8 cellular contexts compared by ENCODE assay signal in genomic region chr6:123316733-123317323, GRCh38.
DNase-seq lines count a peak whose midpoint lies in the region; TF ChIP-seq lines count a peak whose summit lies in the region.

No MANE protein-coding gene starts in this region.

- CTCF ChIA-PET in OCI-LY7 (lab: Charles Lee; ENCODE audit: unreplicated experiment): no interaction called here

- H3K27ac ChIP-seq in left ventricle myocardium inferior (replicated peaks) (no peak overlapping the region), OCI-LY7 (ENCODE audit: low read depth, low read length, poor library complexity, severe bottlenecking) (no peak overlapping the region), uterus (no peak overlapping the region)

- no peak overlapping the region for H3K4me2 ChIP-seq in OCI-LY7 (ENCODE audit: low read length)

- H3K79me2 ChIP-seq in OCI-LY7 (ENCODE audit: insufficient read depth, low read depth, low read length): no peaks in the 10 kb centered on the region

- H3K36me3 ChIP-seq in left ventricle myocardium inferior: no peaks in the 10 kb centered on the region
- no peaks in the 10 kb centered on the region for H3K36me3 ChIP-seq in OCI-LY7 (ENCODE audit: insufficient read depth, low read length)
- no peaks in the 10 kb centered on the region for H3K36me3 ChIP-seq in uterus

- H2AFZ ChIP-seq in OCI-LY7 (ENCODE audit: low read length): no peak overlapping the region

- no peaks in the 10 kb centered on the region for H3K4me1 ChIP-seq in left ventricle myocardium inferior
- H3K4me1 ChIP-seq in OCI-LY7 (ENCODE audit: insufficient read depth, low read length, poor library complexity, severe bottlenecking): no peaks in the 10 kb centered on the region
- H3K4me1 ChIP-seq in uterus: no peaks in the 10 kb centered on the region

- TF ChIP-seq POLR2A in uterus (IDR thresholded peaks at IDR 0.05): no peak

- H3K4me3 ChIP-seq in left ventricle myocardium inferior: no peak overlapping the region
- no peak overlapping the region for H3K4me3 ChIP-seq in OCI-LY7 (ENCODE audit: low read depth, low read length, poor library complexity, severe bottlenecking)
- no peak overlapping the region for H3K4me3 ChIP-seq in uterus

- POLR2A ChIA-PET in OCI-LY7 (lab: Charles Lee): no interaction called here

- H3K27me3 ChIP-seq in left ventricle myocardium inferior (ENCODE audit: low read depth) (no peaks in the 10 kb centered on the region), uterus (no peaks in the 10 kb centered on the region)

- no peaks in the 10 kb centered on the region for H4K20me1 ChIP-seq in OCI-LY7 (ENCODE audit: insufficient read depth, low read length)

- H3K9me3 ChIP-seq in left ventricle myocardium inferior (replicated peaks) (peaks cover 21% of the 10 kb centered on the region), OCI-LY7 (ENCODE audit: low read length) (no peaks in the 10 kb centered on the region), uterus (no peaks in the 10 kb centered on the region)

- peak; percentile 70 for TF ChIP-seq CTCF in left ventricle myocardium inferior (IDR thresholded peaks at IDR 0.05; ENCODE audit: borderline replicate concordance)
- peak; percentile 80 for TF ChIP-seq CTCF in OCI-LY7 (conservative IDR thresholded peaks at IDR 0.05; ENCODE audit: low read length)
- TF ChIP-seq CTCF in uterus (IDR thresholded peaks at IDR 0.05): peak in 3 of 4 experiments; percentile 19 to 55 (median 46)

- BruUV-seq in OCI-LY7 (replicated peaks; lab: Mats Ljungman, UMichigan): no TSS peak

- DNase-seq in left ventricle myocardium inferior: no peak
- no peak for DNase-seq in cardiac septum (ENCODE audit: low spot score)
- peak; percentile 27 for DNase-seq in OCI-LY7 (ENCODE audit: low spot score)
- peak; percentile 44 for DNase-seq in fibroblast of peridontal ligament (ENCODE audit: extremely low read depth)
- no peak for DNase-seq in uterus
- DNase-seq in stimulated activated CD4-positive, alpha-beta T cell treated with anti-CD3 and anti-CD28 coated beads, Interleukin-15, amount 100 ng/mL, for 24 hours: no peak
- DNase-seq in HuH-7.5 (ENCODE audit: low spot score): no peak
- DNase-seq in HuH-7 (ENCODE audit: low spot score): no peak

- intact Hi-C loops in left ventricle myocardium inferior (cut with micrococcal nuclease) (loop anchor here (10.0 kb wide), 2 partner anchors 372 to 452 kb away; no protein-coding TSS in a partner anchor), cardiac septum (cut with DNase I) (loop anchor here (10.0 kb wide), 1 partner anchor 442 kb away; no protein-coding TSS in a partner anchor), OCI-LY7 (cut with micrococcal nuclease; ENCODE audit: unreplicated experiment) (no loop called here), uterus (cut with DNase I; ENCODE audit: low total_unique reads) (no loop called here)

- H3K9me2 ChIP-seq in OCI-LY7 (ENCODE audit: insufficient read depth, low read length): no peaks in the 10 kb centered on the region

Comparison
In these comparisons a context has a peak if more than half of its experiments do, and no peak if none do; other contexts are left out.
1. DNase-seq: peak in OCI-LY7 (single experiment) and fibroblast of peridontal ligament (single experiment); none in left ventricle myocardium inferior (single experiment), cardiac septum (single experiment), uterus (0 of 2), stimulated activated CD4-positive, alpha-beta T cell treated with anti-CD3 and anti-CD28 coated beads, Interleukin-15, amount 100 ng/mL, for 24 hours (single experiment), HuH-7.5 (single experiment) and HuH-7 (single experiment).
2. intact Hi-C loops: an anchor here in left ventricle myocardium inferior (10.0 kb wide) and cardiac septum (10.0 kb wide); none called in OCI-LY7 and uterus.
3. Peak in every context shown above with its lines, with median percentiles within 50 percentile points of each other: CTCF ChIP-seq.